1 cellular context compared by ENCODE assay signal in genomic region chr3:152836269-152836668, GRCh38.
TF ChIP-seq lines count a peak whose summit lies in the region.

No MANE protein-coding gene starts in this region.

TF ChIP-seq in GM12878, 131 proteins besides CTCF, POLR2A, EP300 and RAD21:
- TF ChIP-seq RELA (IDR thresholded peaks at IDR 0.05; ENCODE audit: borderline replicate concordance, partially characterized antibody) (no peak), ZBTB40 (IDR thresholded peaks at IDR 0.05; ENCODE audit: borderline replicate concordance) (no peak), TAF1 (IDR thresholded peaks at IDR 0.05; ENCODE audit: borderline replicate concordance, low read depth, low read length) (no peak), CEBPZ (IDR thresholded peaks at IDR 0.05; ENCODE audit: low read depth, low read length) (no peak), ATF2 (IDR thresholded peaks at IDR 0.05; ENCODE audit: low read length) (no peak), BCLAF1 (IDR thresholded peaks at IDR 0.05) (no peak), POLR2AphosphoS2 (IDR thresholded peaks at IDR 0.05; ENCODE audit: low read depth, low read length) (no peak), YBX1 (IDR thresholded peaks at IDR 0.05) (no peak), USF2 (IDR thresholded peaks at IDR 0.05; ENCODE audit: borderline replicate concordance, low read depth, low read length) (no peak), PML (IDR thresholded peaks at IDR 0.05; ENCODE audit: low read length) (no peak), RBBP5 (conservative IDR thresholded peaks at IDR 0.05) (no peak), ZBTB4 (CRISPR knock-in tag; IDR thresholded peaks at IDR 0.05) (no peak), STAT1 (conservative IDR thresholded peaks at IDR 0.05) (no peak), ELK1 (IDR thresholded peaks at IDR 0.05; ENCODE audit: low read depth, low read length) (no peak)
